8 cellular contexts compared by ENCODE assay signal in the genomic region with DNA sequence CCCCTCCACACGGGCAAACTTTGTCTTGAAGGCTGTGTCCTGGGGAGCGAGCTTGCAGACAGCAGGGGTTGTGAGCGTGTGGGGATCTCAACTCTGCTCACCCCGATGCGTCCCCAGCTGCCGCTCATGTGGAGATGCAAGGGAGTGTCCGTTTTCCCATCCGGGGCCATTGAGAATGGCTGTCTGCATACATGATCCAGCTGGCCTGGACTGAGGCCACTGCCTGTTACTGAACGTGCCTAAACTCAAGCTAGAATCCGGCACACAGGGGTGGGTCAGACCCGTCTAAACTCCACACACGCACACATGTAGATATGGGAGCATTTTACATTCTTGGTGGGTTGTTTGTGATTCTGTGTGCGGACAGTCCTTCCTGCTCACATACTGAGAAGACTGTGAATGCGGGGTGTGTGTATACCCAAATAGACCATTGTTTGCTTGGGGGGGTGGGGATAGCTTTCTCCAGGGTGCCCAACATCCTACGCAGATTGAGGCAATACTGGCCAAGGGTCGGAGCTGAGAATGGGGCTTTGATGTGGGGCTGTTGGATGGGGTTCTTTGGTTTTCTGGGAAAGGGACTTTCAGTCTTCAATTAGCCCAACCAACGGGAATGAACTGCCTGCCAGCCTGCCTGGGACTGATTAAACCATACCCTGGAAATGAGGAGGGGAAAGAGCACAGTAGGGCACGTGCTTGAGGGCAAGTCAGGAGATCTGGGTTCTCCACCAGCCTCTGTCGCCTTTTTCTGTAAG.
A peak's percentile ranks its signal among the peaks of the same experiment; 100 is the strongest.
DNase-seq lines count a peak whose midpoint lies in the region; ATAC-seq and TF ChIP-seq lines count a peak whose summit lies in the region.

No MANE protein-coding gene starts in this region.

- H3K27ac Mint-ChIP-seq in CD4-positive, alpha-beta memory T cell: peak overlapping the region in 3 of 7 donors; percentile 32 to 89 (median 32)
- no peak overlapping the region for H3K27ac Mint-ChIP-seq in activated naive CD8-positive, alpha-beta T cell treated with anti-CD3 and anti-CD28 coated beads, Interleukin-2, amount 10 ng/mL, durations not matched to agents 7 days and 5 days
- peak overlapping the region; percentile 77 for H3K27ac Mint-ChIP-seq in progenitor cell of endocrine pancreas

- no CpG with 5 or more reads among the region's 19 CpGs for WGBS in mesendoderm (ENCODE audit: extremely low coverage, insufficient coverage, low lambda C conversion rate)

- H2BK5ac ChIP-seq in mesendoderm (ENCODE audit: low read length): no peak overlapping the region

- no peaks in the 10 kb centered on the region for H3K27me3 Mint-ChIP-seq in CD4-positive, alpha-beta memory T cell
- peaks cover 17% of the 10 kb centered on the region for H3K27me3 Mint-ChIP-seq in activated naive CD8-positive, alpha-beta T cell treated with anti-CD3 and anti-CD28 coated beads, Interleukin-2, amount 10 ng/mL, durations not matched to agents 7 days and 5 days
- peaks cover 9% of the 10 kb centered on the region for H3K27me3 Mint-ChIP-seq in progenitor cell of endocrine pancreas

- H3K4me1 Mint-ChIP-seq in CD4-positive, alpha-beta memory T cell: peaks cover 7 to 8% (median 7%) of the 10 kb centered on the region in 4 donors
- H3K4me1 Mint-ChIP-seq in activated naive CD8-positive, alpha-beta T cell treated with anti-CD3 and anti-CD28 coated beads, Interleukin-2, amount 10 ng/mL, durations not matched to agents 7 days and 5 days: peaks cover 15% of the 10 kb centered on the region
- peaks cover 6% of the 10 kb centered on the region for H3K4me1 Mint-ChIP-seq in progenitor cell of endocrine pancreas (ENCODE audit: low read depth)

- no peak overlapping the region for H3K56ac ChIP-seq in mesendoderm (ENCODE audit: low read length)

- no peak overlapping the region for H2BK120ac ChIP-seq in mesendoderm (ENCODE audit: low read depth, low read length)

- H3K4me3 ChIP-seq in CD4-positive, alpha-beta memory T cell (ENCODE audit: low read length in 2 of 2): peak overlapping the region in 1 of 2 donors; percentile 32
- no peak overlapping the region for H3K4me3 ChIP-seq in mesendoderm (ENCODE audit: low read length)

- no peak for ATAC-seq in activated naive CD8-positive, alpha-beta T cell treated with anti-CD3 and anti-CD28 coated beads, Interleukin-2, amount 10 ng/mL, durations not matched to agents 7 days and 5 days (ENCODE audit: low read depth)
- ATAC-seq in left ventricle myocardium superior (peak; percentile 65), GM21381 (IDR thresholded peaks at IDR 0.05; ENCODE audit: unreplicated experiment) (no peak)

- H3K18ac ChIP-seq in mesendoderm (ENCODE audit: low read length): no peak overlapping the region

- no peak overlapping the region for H3K4me2 ChIP-seq in mesendoderm (ENCODE audit: low read length)

- H3K9me3 ChIP-seq in CD4-positive, alpha-beta memory T cell (ENCODE audit: control insufficient read depth in 1 of 2, low read length in 2 of 2): no peaks in the 10 kb centered on the region

- H3K36me3 ChIP-seq in CD4-positive, alpha-beta memory T cell (ENCODE audit: insufficient read depth, low read length): no peaks in the 10 kb centered on the region
- peaks cover 1% of the 10 kb centered on the region for H3K36me3 ChIP-seq in mesendoderm (ENCODE audit: control insufficient read depth, insufficient read depth, low read length)

- no peak overlapping the region for H2BK15ac ChIP-seq in mesendoderm (replicated peaks; ENCODE audit: low read depth)

- H3K9me3 Mint-ChIP-seq in CD4-positive, alpha-beta memory T cell: no peaks in the 10 kb centered on the region
- no peaks in the 10 kb centered on the region for H3K9me3 Mint-ChIP-seq in activated naive CD8-positive, alpha-beta T cell treated with anti-CD3 and anti-CD28 coated beads, Interleukin-2, amount 10 ng/mL, durations not matched to agents 7 days and 5 days
- no peaks in the 10 kb centered on the region for H3K9me3 Mint-ChIP-seq in progenitor cell of endocrine pancreas (ENCODE audit: low read depth)

- H2AK5ac ChIP-seq in mesendoderm (ENCODE audit: low read length): no peak overlapping the region

- no peak overlapping the region for H3K4ac ChIP-seq in mesendoderm (ENCODE audit: low read depth, low read length)

- CTCF ChIA-PET in CD4-positive, alpha-beta memory T cell (lab: Charles Lee; ENCODE audit: partially characterized antibody): interaction anchor here (2.3 kb wide), 1 partner anchor 65 kb away, joined by 8 read pairs; no protein-coding TSS in a partner anchor

- peak in 1 of 5 donors; percentile 4 for DNase-seq in CD4-positive, alpha-beta memory T cell
- no peak for DNase-seq in activated naive CD8-positive, alpha-beta T cell treated with anti-CD3 and anti-CD28 coated beads, Interleukin-2, amount 10 ng/mL, durations not matched to agents 7 days and 5 days
- DNase-seq in left ventricle myocardium superior (peak; percentile 91), progenitor cell of endocrine pancreas (ENCODE audit: low spot score, unreplicated experiment) (no peak), mesendoderm (no peak), NK-92 (lab: John Stamatoyannopoulos, UW; ENCODE audit: unreplicated experiment) (no peak), OCI-M1 (lab: John Stamatoyannopoulos, UW) (no peak)

- H3K79me1 ChIP-seq in mesendoderm (ENCODE audit: low read length): no peaks in the 10 kb centered on the region

- no peak for TF ChIP-seq CTCF in progenitor cell of endocrine pancreas (IDR thresholded peaks at IDR 0.05; ENCODE audit: unreplicated experiment)

- H3K79me2 ChIP-seq in mesendoderm (ENCODE audit: control insufficient read depth, insufficient read depth, low read length): no peaks in the 10 kb centered on the region

- intact Hi-C loops in CD4-positive, alpha-beta memory T cell (cut with micrococcal nuclease): no loop called here
- intact Hi-C loops in left ventricle myocardium superior (cut with micrococcal nuclease): no loop called here

- H3K27ac ChIP-seq in CD4-positive, alpha-beta memory T cell (ENCODE audit: low read depth, low read length): no peak overlapping the region
- H3K27ac ChIP-seq in mesendoderm (ENCODE audit: low read depth, low read length): no peak overlapping the region

- H3K4me3 Mint-ChIP-seq in CD4-positive, alpha-beta memory T cell: peak overlapping the region; percentile 47 to 72 (median 66)
- peak overlapping the region; percentile 73 for H3K4me3 Mint-ChIP-seq in activated naive CD8-positive, alpha-beta T cell treated with anti-CD3 and anti-CD28 coated beads, Interleukin-2, amount 10 ng/mL, durations not matched to agents 7 days and 5 days
- H3K4me3 Mint-ChIP-seq in progenitor cell of endocrine pancreas (ENCODE audit: low read depth): no peak overlapping the region

- H4K8ac ChIP-seq in mesendoderm (ENCODE audit: low read depth, low read length): no peak overlapping the region

- H3K36me3 Mint-ChIP-seq in CD4-positive, alpha-beta memory T cell: peaks cover under 1 to 5% of the 10 kb centered on the region in 2 donors
- no peaks in the 10 kb centered on the region for H3K36me3 Mint-ChIP-seq in activated naive CD8-positive, alpha-beta T cell treated with anti-CD3 and anti-CD28 coated beads, Interleukin-2, amount 10 ng/mL, durations not matched to agents 7 days and 5 days
- H3K36me3 Mint-ChIP-seq in progenitor cell of endocrine pancreas (ENCODE audit: insufficient read depth): peaks cover 2% of the 10 kb centered on the region

- H3K23ac ChIP-seq in mesendoderm (ENCODE audit: low read length): no peak overlapping the region

- H3K9ac ChIP-seq in mesendoderm (ENCODE audit: low read length): no peak overlapping the region

- H3K27me3 ChIP-seq in CD4-positive, alpha-beta memory T cell (ENCODE audit: insufficient read depth, low read length): no peaks in the 10 kb centered on the region
- H3K27me3 ChIP-seq in mesendoderm (ENCODE audit: insufficient read depth, low read length, poor library complexity): no peaks in the 10 kb centered on the region

- H3K4me1 ChIP-seq in CD4-positive, alpha-beta memory T cell (ENCODE audit: insufficient read depth, low read length): peaks cover 9% of the 10 kb centered on the region
- peaks cover 5% of the 10 kb centered on the region for H3K4me1 ChIP-seq in mesendoderm (ENCODE audit: control insufficient read depth, low read depth, low read length)

- POLR2A ChIA-PET in CD4-positive, alpha-beta memory T cell (lab: Charles Lee; ENCODE audit: partially characterized antibody): interaction anchor here (0.8 to 1.1 kb wide), 2 partner anchors 60 to 112 kb away, joined by 3 to 4 read pairs; a partner anchor contains a TSS
- POLR2A ChIA-PET in activated naive CD8-positive, alpha-beta T cell treated with anti-CD3 and anti-CD28 coated beads, Interleukin-2, amount 10 ng/mL, durations not matched to agents 7 days and 5 days (lab: Charles Lee): interaction anchor here (0.7 to 1.3 kb wide), 2 partner anchors 112 to 147 kb away, joined by 3 to 5 read pairs; a partner anchor contains a TSS

- H4K5ac ChIP-seq in mesendoderm (ENCODE audit: low read length): no peak overlapping the region
